In the genomic region with DNA sequence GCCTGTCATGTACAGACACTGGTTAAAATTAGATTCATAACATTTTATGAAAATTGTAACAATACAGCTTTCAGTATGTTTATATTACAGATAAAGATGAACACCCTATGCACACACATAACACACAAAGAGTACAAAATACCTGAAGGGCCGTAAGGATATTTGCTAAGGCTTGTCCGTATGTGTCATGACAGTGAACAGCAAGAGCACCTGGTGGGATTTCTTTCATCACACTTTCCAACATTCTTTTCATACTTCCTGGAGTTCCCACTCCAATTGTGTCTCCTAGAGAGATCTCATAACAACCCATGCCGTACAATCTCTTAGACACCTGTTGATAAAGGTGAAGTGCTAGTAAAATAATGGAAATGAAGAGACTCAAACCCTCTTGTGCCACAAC, we compare ENCODE assay signal across 29 cellular contexts.
"Had no signal": no experiment of that assay in that cellular context is flagged by ENCODE, and none has a peak within 500 bp of the region (broad histone marks: within the 10 kb centered on the region; RNA-seq: fewer than 3 reads in every experiment).

No MANE protein-coding gene starts in this region.

- H3K9me3 Mint-ChIP-seq: nephron, neural progenitor cell had no signal

- H3K27me3 Mint-ChIP-seq: naive thymus-derived CD4-positive, alpha-beta T cell; stimulated activated naive CD8-positive, alpha-beta T cell treated with anti-CD3 and anti-CD28 coated beads, Interleukin-15, amount 100 ng/mL, for 72 hours had no signal

- H3K36me3 Mint-ChIP-seq: naive thymus-derived CD4-positive, alpha-beta T cell; neural progenitor cell had no signal

- ATAC-seq: gastroesophageal sphincter; heart left ventricle; left cardiac atrium; left lung; naive thymus-derived CD4-positive, alpha-beta T cell; sciatic nerve; stimulated activated naive CD8-positive, alpha-beta T cell treated with anti-CD3 and anti-CD28 coated beads, Interleukin-15, amount 100 ng/mL, for 72 hours; upper lobe of right lung had no signal

- H3K27ac Mint-ChIP-seq: naive thymus-derived CD4-positive, alpha-beta T cell; neural progenitor cell; stimulated activated naive CD8-positive, alpha-beta T cell treated with anti-CD3 and anti-CD28 coated beads, Interleukin-15, amount 100 ng/mL, for 72 hours had no signal

- H3K36me3 ChIP-seq: colonic mucosa, gastroesophageal sphincter, heart left ventricle, left lung, neural progenitor cell, prostate gland, right atrium auricular region, suprapubic skin, transverse colon, upper lobe of right lung, uterus had no signal

- DNase-seq: colonic mucosa; dermis blood vessel endothelial cell; effector memory CD4-positive, alpha-beta T cell; foreskin fibroblast; heart left ventricle; left cardiac atrium; left lung; mesendoderm; midbrain; naive thymus-derived CD4-positive, alpha-beta T cell; stimulated activated CD4-positive, alpha-beta T cell treated with anti-CD3 and anti-CD28 coated beads, Interleukin-12 subunit alpha, Interleukin-12 subunit beta, amount 100 ng/mL, for 4 hours; stimulated activated CD4-positive, alpha-beta T cell treated with anti-CD3 and anti-CD28 coated beads, Interleukin-1b, Interleukin-23, amount 100 ng/mL, for 48 hours; stimulated activated CD4-positive, alpha-beta T cell treated with anti-CD3 and anti-CD28 coated beads, Interleukin-4, amount 100 ng/mL, for 1 hour; stimulated activated CD8-positive, alpha-beta memory T cell treated with anti-CD3 and anti-CD28 coated beads, Interleukin-4, amount 100 ng/mL, for 48 hours; stimulated activated naive CD4-positive, alpha-beta T cell; stimulated activated naive CD8-positive, alpha-beta T cell treated with anti-CD3 and anti-CD28 coated beads, Interleukin-15, amount 100 ng/mL, for 72 hours; transverse colon; upper lobe of right lung; uterus had no signal

- H3K4me1 Mint-ChIP-seq: naive thymus-derived CD4-positive, alpha-beta T cell; neural progenitor cell; stimulated activated naive CD8-positive, alpha-beta T cell treated with anti-CD3 and anti-CD28 coated beads, Interleukin-15, amount 100 ng/mL, for 72 hours had no signal

- H3K4me3 Mint-ChIP-seq: naive thymus-derived CD4-positive, alpha-beta T cell; nephron; neural progenitor cell; stimulated activated naive CD8-positive, alpha-beta T cell treated with anti-CD3 and anti-CD28 coated beads, Interleukin-15, amount 100 ng/mL, for 72 hours had no signal

- H3K4me1 ChIP-seq: colonic mucosa, heart left ventricle, left lung, parathyroid adenoma, prostate gland, right atrium auricular region, suprapubic skin, transverse colon, upper lobe of right lung, uterus had no signal

- H3K9me3 ChIP-seq: colonic mucosa, gastroesophageal sphincter, heart left ventricle, left lung, prostate gland, right atrium auricular region, suprapubic skin, transverse colon, upper lobe of right lung, uterus had no signal

- H3K27ac ChIP-seq: colonic mucosa, gastroesophageal sphincter, heart left ventricle, hepatocyte, left lung, neural progenitor cell, parathyroid adenoma, prostate gland, right atrium auricular region, suprapubic skin, transverse colon, upper lobe of right lung, uterus had no signal

- H3K4me3 ChIP-seq: colonic mucosa, gastroesophageal sphincter, heart left ventricle, hepatocyte, left lung, neural progenitor cell, prostate gland, right atrium auricular region, smooth muscle cell, suprapubic skin, transverse colon, upper lobe of right lung, uterus had no signal
